8 cellular contexts compared by ENCODE assay signal in genomic region chr2:175690113-175690716, GRCh38.
DNase-seq lines count a peak whose midpoint lies in the region; ATAC-seq, FAIRE-seq and TF ChIP-seq lines count a peak whose summit lies in the region.

No MANE protein-coding gene starts in this region.

- TF ChIP-seq CTCF in GM10266 (IDR thresholded peaks at IDR 0.05; ENCODE audit: control insufficient read depth, insufficient read depth, low read depth, missing control alignments): peak; percentile 55
- TF ChIP-seq CTCF in bronchial epithelial cell (IDR thresholded peaks at IDR 0.05; ENCODE audit: insufficient read depth, low read length, severe bottlenecking): peak; percentile 53
- peak; percentile 47 to 66 (median 58) for TF ChIP-seq CTCF in tibial nerve (IDR thresholded peaks at IDR 0.05)

- peak; percentile 60 for ATAC-seq in HG03280 (IDR thresholded peaks at IDR 0.05; ENCODE audit: unreplicated experiment)
- ATAC-seq in left colon: peak; percentile 72
- no peak for ATAC-seq in HG03457 (IDR thresholded peaks at IDR 0.05; ENCODE audit: unreplicated experiment)

- 3% methylated on average over 3 of the region's 3 CpGs for WGBS in tibial nerve, 2 donors

- DNase-seq in AG20443 (ENCODE audit: low spot score) (peak; percentile 42), GM10266 (ENCODE audit: extremely low spot score) (peak; percentile 13), NCI-H774 (lab: John Stamatoyannopoulos, UW) (peak; percentile 53), bronchial epithelial cell (ENCODE audit: low read depth) (peak; percentile 74), left colon (no peak), tibial nerve (ENCODE audit: low spot score in 2 of 2) (peak in 1 of 2 donors; percentile 75)

- no peaks in the 10 kb centered on the region for H3K36me3 ChIP-seq in bronchial epithelial cell (ENCODE audit: control insufficient read depth, insufficient read depth, low read length)
- H3K36me3 ChIP-seq in tibial nerve: no peaks in the 10 kb centered on the region

- no peaks in the 10 kb centered on the region for H3K4me1 ChIP-seq in tibial nerve

- no peak for TF ChIP-seq EP300 in tibial nerve (IDR thresholded peaks at IDR 0.05)

- no peak for FAIRE-seq in bronchial epithelial cell (lab: Jason Lieb, UNC)

- no peak for TF ChIP-seq POLR2A in tibial nerve (IDR thresholded peaks at IDR 0.05)

- H3K27ac ChIP-seq in tibial nerve: no peak overlapping the region

- intact Hi-C loops in left colon (cut with DNase I, micrococcal nuclease): loop anchor here in 1 of 2 donors (5.0 kb wide), 1 partner anchor 407 kb away; the partner anchor contains the start of gene HOXD12

- H3K9me3 ChIP-seq in tibial nerve: no peaks in the 10 kb centered on the region

- H3K4me3 ChIP-seq in bronchial epithelial cell (ENCODE audit: low read depth, low read length) (no peak overlapping the region), tibial nerve (no peak overlapping the region)

- H3K27me3 ChIP-seq in bronchial epithelial cell (ENCODE audit: control insufficient read depth, insufficient read depth, low read length): no peaks in the 10 kb centered on the region
- H3K27me3 ChIP-seq in tibial nerve: peaks cover 0 to 13% of the 10 kb centered on the region in 2 donors

Comparison
In these comparisons a context has a peak if more than half of its experiments do, and no peak if none do; other contexts are left out.
1. DNase-seq: peak in AG20443 (single experiment), GM10266 (single experiment), NCI-H774 (single experiment) and bronchial epithelial cell (single experiment); none in left colon (0 of 2).
2. Peak in every context shown above with its lines, with median percentiles within 50 percentile points of each other: CTCF ChIP-seq.